Comparison of ENCODE assay signal across 10 cellular contexts in the genomic region with DNA sequence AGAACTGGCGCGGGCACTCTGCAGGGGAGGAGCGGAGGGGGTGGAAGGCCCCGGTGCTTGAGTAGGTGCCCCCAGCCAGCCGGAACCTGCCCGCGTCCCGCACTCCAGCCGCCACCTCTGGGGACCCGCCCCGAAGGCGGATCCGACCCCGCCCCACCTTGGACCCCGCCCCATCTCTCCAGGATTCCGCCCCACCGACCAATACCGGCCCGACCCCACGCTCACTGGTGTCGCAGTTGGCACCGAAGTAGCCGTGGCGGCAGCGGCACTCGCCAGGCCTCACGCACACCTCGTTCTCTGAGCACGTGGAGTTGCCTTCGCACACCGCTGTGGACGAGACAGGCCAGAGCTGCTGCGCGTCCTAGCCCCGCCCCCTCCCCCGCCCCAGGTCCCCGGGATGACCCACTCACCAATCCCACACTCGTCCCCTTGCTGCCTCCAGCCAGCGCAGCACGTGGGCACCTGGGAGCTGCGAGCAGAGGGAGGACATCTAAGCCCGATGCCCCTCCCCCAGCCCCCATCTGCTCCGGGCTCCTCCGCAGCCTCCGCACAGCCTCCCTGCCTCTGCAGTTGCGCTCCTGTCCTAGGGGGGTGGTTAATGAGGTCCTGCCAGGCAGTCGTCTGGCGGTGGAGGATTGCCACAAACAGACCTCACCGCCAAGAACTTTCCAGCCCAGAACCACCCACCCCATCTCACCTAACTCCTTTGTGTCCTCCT. TPM values are rescaled to one million over a fixed set of nuclear protein-coding genes. Genes with fewer than 3 reads are reported as not detected.
DNase-seq lines count a peak whose midpoint lies in the region; ATAC-seq and TF ChIP-seq lines count a peak whose summit lies in the region.
"Had no signal": no experiment of that assay in that cellular context is flagged by ENCODE, and none has a peak within 500 bp of the region (broad histone marks: within the 10 kb centered on the region; RNA-seq: fewer than 3 reads in every experiment).

No MANE protein-coding gene starts in this region.

- H3K9me3 Mint-ChIP-seq in activated naive CD4-positive, alpha-beta T cell treated with anti-CD3 and anti-CD28 coated beads, Interleukin-2, amount 10 ng/mL, durations not matched to agents 7 days and 5 days: no peaks in the 10 kb centered on the region
- H3K9me3 Mint-ChIP-seq in activated naive CD8-positive, alpha-beta T cell treated with anti-CD3 and anti-CD28 coated beads, Interleukin-2, amount 10 ng/mL, durations not matched to agents 7 days and 5 days: no peaks in the 10 kb centered on the region

- H3K4me3 ChIP-seq in lower lobe of right lung: peak overlapping the region; percentile 54
- peak overlapping the region; percentile 58 for H3K4me3 ChIP-seq in thoracic aorta

- H3K4me1 Mint-ChIP-seq in activated naive CD4-positive, alpha-beta T cell treated with anti-CD3 and anti-CD28 coated beads, Interleukin-2, amount 10 ng/mL, durations not matched to agents 7 days and 5 days: peaks cover 33% of the 10 kb centered on the region
- H3K4me1 Mint-ChIP-seq in activated naive CD8-positive, alpha-beta T cell treated with anti-CD3 and anti-CD28 coated beads, Interleukin-2, amount 10 ng/mL, durations not matched to agents 7 days and 5 days: peaks cover 8% of the 10 kb centered on the region

- no peak overlapping the region for H3K27ac Mint-ChIP-seq in activated naive CD4-positive, alpha-beta T cell treated with anti-CD3 and anti-CD28 coated beads, Interleukin-2, amount 10 ng/mL, durations not matched to agents 7 days and 5 days
- peak overlapping the region; percentile 56 for H3K27ac Mint-ChIP-seq in activated naive CD8-positive, alpha-beta T cell treated with anti-CD3 and anti-CD28 coated beads, Interleukin-2, amount 10 ng/mL, durations not matched to agents 7 days and 5 days

- TF ChIP-seq CTCF in lower lobe of right lung (IDR thresholded peaks at IDR 0.05) (no peak), thoracic aorta (IDR thresholded peaks at IDR 0.05) (no peak)

- peaks cover 99% of the 10 kb centered on the region for H3K27me3 Mint-ChIP-seq in activated naive CD4-positive, alpha-beta T cell treated with anti-CD3 and anti-CD28 coated beads, Interleukin-2, amount 10 ng/mL, durations not matched to agents 7 days and 5 days
- peaks cover 73% of the 10 kb centered on the region for H3K27me3 Mint-ChIP-seq in activated naive CD8-positive, alpha-beta T cell treated with anti-CD3 and anti-CD28 coated beads, Interleukin-2, amount 10 ng/mL, durations not matched to agents 7 days and 5 days

- peak overlapping the region; percentile 46 for H3K4me3 Mint-ChIP-seq in activated naive CD4-positive, alpha-beta T cell treated with anti-CD3 and anti-CD28 coated beads, Interleukin-2, amount 10 ng/mL, durations not matched to agents 7 days and 5 days
- H3K4me3 Mint-ChIP-seq in activated naive CD8-positive, alpha-beta T cell treated with anti-CD3 and anti-CD28 coated beads, Interleukin-2, amount 10 ng/mL, durations not matched to agents 7 days and 5 days: peak overlapping the region; percentile 32

- POLR2A ChIA-PET in activated naive CD8-positive, alpha-beta T cell treated with anti-CD3 and anti-CD28 coated beads, Interleukin-2, amount 10 ng/mL, durations not matched to agents 7 days and 5 days (lab: Charles Lee): interaction anchor here (1.6 kb wide), 1 partner anchor 28 kb away, joined by 4 read pairs; no protein-coding TSS in a partner anchor

- H3K27me3 ChIP-seq in lower lobe of right lung (ENCODE audit: low read depth): peaks cover 51% of the 10 kb centered on the region
- no peaks in the 10 kb centered on the region for H3K27me3 ChIP-seq in thoracic aorta (replicated peaks; ENCODE audit: insufficient read depth)
- H3K27me3 ChIP-seq: tibial nerve had no signal

- H3K36me3 ChIP-seq in lower lobe of right lung (peaks cover 16% of the 10 kb centered on the region), thoracic aorta (peaks cover 31% of the 10 kb centered on the region)

- H3K27ac ChIP-seq in lower lobe of right lung (no peak overlapping the region), thoracic aorta (no peak overlapping the region)
- H3K27ac ChIP-seq: KMS-11, tibial nerve had no signal

- H3K9me3 ChIP-seq in lower lobe of right lung (no peaks in the 10 kb centered on the region), thoracic aorta (no peaks in the 10 kb centered on the region)
- H3K9me3 ChIP-seq: tibial nerve had no signal

- DNase-seq in activated naive CD4-positive, alpha-beta T cell treated with anti-CD3 and anti-CD28 coated beads, Interleukin-2, amount 10 ng/mL, durations not matched to agents 7 days and 5 days: no peak
- no peak for DNase-seq in activated naive CD4-positive, alpha-beta T cell (lab: John Stamatoyannopoulos, UW)
- no peak for DNase-seq in activated naive CD8-positive, alpha-beta T cell treated with anti-CD3 and anti-CD28 coated beads, Interleukin-2, amount 10 ng/mL, durations not matched to agents 7 days and 5 days
- DNase-seq in lower lobe of right lung (peak; percentile 51), thoracic aorta (ENCODE audit: low spot score) (no peak), ureter (ENCODE audit: low spot score) (no peak), NCI-H526 treated with DMSO at 0.1 percent for 48 hours (lab: John Stamatoyannopoulos, UW) (no peak)

- peaks cover 3% of the 10 kb centered on the region for H3K36me3 Mint-ChIP-seq in activated naive CD4-positive, alpha-beta T cell treated with anti-CD3 and anti-CD28 coated beads, Interleukin-2, amount 10 ng/mL, durations not matched to agents 7 days and 5 days
- no peaks in the 10 kb centered on the region for H3K36me3 Mint-ChIP-seq in activated naive CD8-positive, alpha-beta T cell treated with anti-CD3 and anti-CD28 coated beads, Interleukin-2, amount 10 ng/mL, durations not matched to agents 7 days and 5 days

- CTCF ChIA-PET in activated naive CD4-positive, alpha-beta T cell treated with anti-CD3 and anti-CD28 coated beads, Interleukin-2, amount 10 ng/mL, durations not matched to agents 7 days and 5 days (lab: Charles Lee): interaction anchor here (0.8 kb wide), 1 partner anchor 13 kb away, joined by 4 read pairs; no protein-coding TSS in a partner anchor

- peaks cover 23% of the 10 kb centered on the region for H3K4me1 ChIP-seq in lower lobe of right lung
- peaks cover 0 to 27% of the 10 kb centered on the region in 2 donors for H3K4me1 ChIP-seq in thoracic aorta (ENCODE audit: control insufficient read depth in 1 of 2, low read depth in 2 of 2)

- intact Hi-C loops in lower lobe of right lung (cut with DNase I): no loop called here

- ATAC-seq in activated naive CD8-positive, alpha-beta T cell treated with anti-CD3 and anti-CD28 coated beads, Interleukin-2, amount 10 ng/mL, durations not matched to agents 7 days and 5 days (ENCODE audit: low read depth): no peak
- ATAC-seq in lower lobe of right lung (no peak), thoracic aorta (ENCODE audit: insufficient number of reproducible peaks, low FRiP score, low read depth) (no peak), HG03025 (IDR thresholded peaks at IDR 0.05; ENCODE audit: low FRiP score, unreplicated experiment) (no peak)

RNA-seq across cellular contexts. Expression of gene SCARF2, which starts 5.9 kb away (rescaled TPM):
- 1 to 10 TPM; 1.5 to 1.7 TPM for total RNA-seq in activated naive CD8-positive, alpha-beta T cell treated with anti-CD3 and anti-CD28 coated beads, Interleukin-2, amount 10 ng/mL, durations not matched to agents 7 days and 5 days
- total RNA-seq in lower lobe of right lung (12.6 TPM), thoracic aorta (100 to 1,000 TPM in 1 of 2 donors, 10 to 100 TPM in 1; 49.4 to 108 TPM), ureter (11.0 TPM)

RNA-seq across cellular contexts. Expression of gene ZNF74, which starts 37.7 kb away (rescaled TPM):
- 10 to 100 TPM; 10.7 to 13.3 TPM for total RNA-seq in activated naive CD8-positive, alpha-beta T cell treated with anti-CD3 and anti-CD28 coated beads, Interleukin-2, amount 10 ng/mL, durations not matched to agents 7 days and 5 days
- total RNA-seq in lower lobe of right lung (12.3 TPM), thoracic aorta (10 to 100 TPM in 1 of 2 donors, 1 to 10 TPM in 1; 8.5 to 13.8 TPM), ureter (9.0 TPM)
